27 cellular contexts compared by ENCODE assay signal in the genomic region with DNA sequence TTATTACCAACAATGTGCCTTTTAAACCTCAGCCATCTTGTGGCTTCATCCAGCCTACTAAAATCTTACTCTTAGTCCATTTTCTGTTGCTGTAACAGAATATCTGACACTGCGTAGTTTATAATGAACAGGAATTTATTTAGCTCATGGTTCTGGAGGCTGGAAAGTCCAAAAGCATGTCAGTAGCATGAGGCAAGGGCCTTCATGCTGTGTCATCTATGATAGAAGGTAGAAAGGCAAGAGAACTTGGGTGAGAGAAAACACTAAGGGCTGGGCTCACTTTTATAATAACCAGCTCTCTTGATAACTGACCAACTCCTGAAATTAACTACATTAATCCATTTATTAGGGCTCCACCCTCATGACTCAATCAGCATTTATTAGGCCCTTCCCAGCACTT. TPM values are rescaled to one million over a fixed set of nuclear protein-coding genes. Genes with fewer than 3 reads are reported as not detected.
"Had no signal": no experiment of that assay in that cellular context is flagged by ENCODE, and none has a peak within 500 bp of the region (broad histone marks: within the 10 kb centered on the region; RNA-seq: fewer than 3 reads in every experiment).

No MANE protein-coding gene starts in this region.

- H3K27ac Mint-ChIP-seq: activated CD4-positive, alpha-beta memory T cell treated with anti-CD3 and anti-CD28 coated beads for 36 hours; activated naive CD4-positive, alpha-beta T cell treated with anti-CD3 and anti-CD28 coated beads for 36 hours; stimulated activated naive CD8-positive, alpha-beta T cell treated with anti-CD3 and anti-CD28 coated beads, Interleukin-15, Interleukin-2, amounts not matched to agents 100 ng/mL and 50 ng/mL, for 24 hours had no signal

- H3K9me3 Mint-ChIP-seq: neural crest cell; stimulated activated naive CD8-positive, alpha-beta T cell treated with anti-CD3 and anti-CD28 coated beads, Interleukin-15, Interleukin-2, amounts not matched to agents 100 ng/mL and 50 ng/mL, for 24 hours had no signal

- FAIRE-seq: frontal cortex, islet of Langerhans, urothelium cell line had no signal

- ATAC-seq: activated T-cell treated with anti-CD3 and anti-CD28 coated beads, Interleukin-2, amount 50 U/mL, for 72 hours had no signal

- H3K27me3 Mint-ChIP-seq: activated CD4-positive, alpha-beta memory T cell treated with anti-CD3 and anti-CD28 coated beads for 36 hours; brain; naive B cell; stimulated activated naive CD8-positive, alpha-beta T cell treated with anti-CD3 and anti-CD28 coated beads, Interleukin-15, Interleukin-2, amounts not matched to agents 100 ng/mL and 50 ng/mL, for 24 hours had no signal

- DNase-seq: activated CD4-positive, alpha-beta memory T cell treated with anti-CD3 and anti-CD28 coated beads for 36 hours; activated CD4-positive, alpha-beta T cell treated with anti-CD3 and anti-CD28 coated beads for 48 hours; activated effector memory CD4-positive, alpha-beta T cell treated with Interleukin-2 at 50 U/mL for 16 hours; activated naive CD4-positive, alpha-beta T cell treated with anti-CD3 and anti-CD28 coated beads for 36 hours; activated T-cell treated with anti-CD3 and anti-CD28 coated beads, Interleukin-2, amount 50 U/mL, for 72 hours; effector CD8-positive, alpha-beta T cell; head of caudate nucleus; hypothalamus; lower lobe of right lung; naive B cell; retina; stimulated activated CD4-positive, alpha-beta T cell treated with anti-CD3 and anti-CD28 coated beads, Interleukin-4, amount 100 ng/mL, for 24 hours had no signal

- H3K36me3 ChIP-seq: esophagus muscularis mucosa, lower lobe of right lung had no signal

- H3K27me3 ChIP-seq: esophagus muscularis mucosa, tibial nerve had no signal

- H3K9me3 ChIP-seq: lower lobe of right lung had no signal

- H3K4me3 ChIP-seq: esophagus muscularis mucosa, lower lobe of right lung, tibial nerve had no signal

- H3K27ac ChIP-seq: lower lobe of right lung had no signal

- H3K4me3 Mint-ChIP-seq: activated CD4-positive, alpha-beta memory T cell treated with anti-CD3 and anti-CD28 coated beads for 36 hours; activated naive CD4-positive, alpha-beta T cell treated with anti-CD3 and anti-CD28 coated beads for 36 hours; activated T-cell treated with anti-CD3 and anti-CD28 coated beads, Interleukin-2, amount 50 U/mL, for 72 hours; brain; neural crest cell; stimulated activated naive CD8-positive, alpha-beta T cell treated with anti-CD3 and anti-CD28 coated beads, Interleukin-15, Interleukin-2, amounts not matched to agents 100 ng/mL and 50 ng/mL, for 24 hours had no signal

RNA-seq across cellular contexts. Expression of gene PTH, which starts 46.3 kb away (rescaled TPM):
- total RNA-seq: activated CD4-positive, alpha-beta memory T cell treated with anti-CD3 and anti-CD28 coated beads for 36 hours; activated naive CD4-positive, alpha-beta T cell treated with anti-CD3 and anti-CD28 coated beads for 36 hours; activated T-cell treated with anti-CD3 and anti-CD28 coated beads, Interleukin-2, amount 50 U/mL, for 72 hours; cardiac septum; dermis blood vessel endothelial cell; esophagus muscularis mucosa; frontal cortex; lower lobe of right lung; mesenteric fat pad; mucosa of gallbladder; neural crest cell; osteoblast; posterior vena cava; T-helper 2 cell treated with Interferon-gamma antibody and Interleukin-4, amounts not matched to agents 100 ng/mL and 5 ng/mL, for 36 hours; tibial nerve had no signal
